ENCODE assay signal across 32 cellular contexts in the genomic region with DNA sequence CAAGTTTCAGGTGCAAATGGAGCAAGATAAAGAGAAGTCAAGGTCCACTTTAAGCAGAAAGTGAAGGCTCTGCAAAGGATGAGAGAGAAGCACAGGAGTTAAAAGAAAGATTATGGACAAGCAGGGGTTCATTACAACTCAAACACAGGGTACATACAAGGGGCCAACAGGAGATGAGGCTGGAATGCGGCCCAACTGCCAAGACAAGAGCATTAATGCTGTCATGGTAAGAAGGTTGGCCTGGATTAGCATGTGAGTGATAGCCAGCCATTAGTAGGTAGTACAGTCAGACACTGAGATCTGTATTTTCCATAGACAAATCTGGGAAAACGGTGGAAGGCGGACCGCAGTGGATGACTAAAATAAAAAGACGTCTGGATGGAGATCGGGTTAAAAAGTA.
"Had no signal": no experiment of that assay in that cellular context is flagged by ENCODE, and none has a peak within 500 bp of the region (broad histone marks: within the 10 kb centered on the region; RNA-seq: fewer than 3 reads in every experiment).

No MANE protein-coding gene starts in this region.

- H3K27ac ChIP-seq: epithelial cell of prostate, esophagus squamous epithelium, left ventricle myocardium inferior, pancreas, psoas muscle, sigmoid colon, tibial nerve had no signal

- H3K27me3 ChIP-seq: sigmoid colon, tibial nerve had no signal

- FAIRE-seq: endometrium, frontal cortex, islet of Langerhans, pancreas, urothelium cell line had no signal

- H3K27ac Mint-ChIP-seq: activated B cell treated with CpG ODN at 0.5 μM for 24 hours; activated CD4-positive, alpha-beta T cell treated with anti-CD3 and anti-CD28 coated beads for 36 hours; activated naive CD4-positive, alpha-beta T cell treated with anti-CD3 and anti-CD28 coated beads, Interleukin-2, amount 10 ng/mL, durations not matched to agents 7 days and 5 days; activated naive CD8-positive, alpha-beta T cell treated with anti-CD3 and anti-CD28 coated beads, Interleukin-2, amount 10 ng/mL, durations not matched to agents 7 days and 5 days; dendritic cell treated with granulocyte-macrophage colony-stimulating factor and Interleukin-4, amounts not matched to agents 40 ng/mL and 50 ng/mL, for 4 days; natural killer cell treated with Interleukin-12 subunit alpha and Interleukin-12 subunit beta and Interleukin-15 and Interleukin-18, amount 100 ng/mL, for 72 hours; T-helper 2 cell treated with Interferon-gamma antibody and Interleukin-4, amounts not matched to agents 5 μg/mL and 100 μg/mL, for 36 hours had no signal

- H3K36me3 Mint-ChIP-seq: activated naive CD4-positive, alpha-beta T cell treated with anti-CD3 and anti-CD28 coated beads, Interleukin-2, amount 10 ng/mL, durations not matched to agents 7 days and 5 days; natural killer cell treated with Interleukin-12 subunit alpha and Interleukin-12 subunit beta and Interleukin-15 and Interleukin-18, amount 100 ng/mL, for 72 hours had no signal

- H3K4me3 ChIP-seq: esophagus squamous epithelium, left ventricle myocardium inferior, lung, mucosa of descending colon, pancreas, psoas muscle, sigmoid colon, tibial nerve had no signal

- H3K9me3 ChIP-seq: esophagus squamous epithelium, left ventricle myocardium inferior, mucosa of descending colon, pancreas, psoas muscle, sigmoid colon, tibial nerve had no signal

- DNase-seq: activated B cell treated with CpG ODN at 0.5 μM for 24 hours; activated CD4-positive, alpha-beta T cell treated with anti-CD3 and anti-CD28 coated beads for 36 hours; activated CD4-positive, alpha-beta T cell treated with anti-CD3 and anti-CD28 coated beads, Interleukin-2, amount 50 U/mL, for 4 hours; activated CD8-positive, alpha-beta memory T cell treated with anti-CD3 and anti-CD28 coated beads for 24 hours; activated gamma-delta T cell; activated naive CD4-positive, alpha-beta T cell treated with anti-CD3 and anti-CD28 coated beads, Interleukin-2, amount 10 ng/mL, durations not matched to agents 7 days and 5 days; activated naive CD8-positive, alpha-beta T cell treated with anti-CD3 and anti-CD28 coated beads, Interleukin-2, amount 10 ng/mL, durations not matched to agents 7 days and 5 days; activated T-cell treated with anti-CD3 and anti-CD28 coated beads, Interleukin-2, amount 50 U/mL, for 1 hour; amniotic stem cell; caudate nucleus; effector CD4-positive, alpha-beta T cell; esophagus squamous epithelium; left ventricle myocardium inferior; mesendoderm; mucosa of descending colon; pancreas; psoas muscle; sigmoid colon; stimulated activated CD4-positive, alpha-beta T cell treated with anti-CD3 and anti-CD28 coated beads, Interleukin-15, amount 100 ng/mL, for 24 hours; stimulated activated CD4-positive, alpha-beta T cell treated with anti-CD3 and anti-CD28 coated beads, Interleukin-2, amount 100 ng/mL, for 24 hours; stimulated activated naive CD4-positive, alpha-beta T cell; T-helper 1 cell had no signal

- H3K27me3 Mint-ChIP-seq: activated B cell treated with CpG ODN at 0.5 μM for 24 hours; activated CD4-positive, alpha-beta T cell treated with anti-CD3 and anti-CD28 coated beads for 36 hours; activated naive CD4-positive, alpha-beta T cell treated with anti-CD3 and anti-CD28 coated beads, Interleukin-2, amount 10 ng/mL, durations not matched to agents 7 days and 5 days; activated naive CD8-positive, alpha-beta T cell treated with anti-CD3 and anti-CD28 coated beads, Interleukin-2, amount 10 ng/mL, durations not matched to agents 7 days and 5 days; dendritic cell treated with granulocyte-macrophage colony-stimulating factor and Interleukin-4, amounts not matched to agents 40 ng/mL and 50 ng/mL, for 4 days; natural killer cell treated with Interleukin-12 subunit alpha and Interleukin-12 subunit beta and Interleukin-15 and Interleukin-18, amount 100 ng/mL, for 72 hours had no signal

- H3K9me3 Mint-ChIP-seq: activated B cell treated with CpG ODN at 0.5 μM for 24 hours; natural killer cell treated with Interleukin-12 subunit alpha and Interleukin-12 subunit beta and Interleukin-15 and Interleukin-18, amount 100 ng/mL, for 72 hours had no signal

- H3K4me3 Mint-ChIP-seq: activated B cell treated with CpG ODN at 0.5 μM for 24 hours; activated CD4-positive, alpha-beta T cell treated with anti-CD3 and anti-CD28 coated beads for 36 hours; activated naive CD4-positive, alpha-beta T cell treated with anti-CD3 and anti-CD28 coated beads, Interleukin-2, amount 10 ng/mL, durations not matched to agents 7 days and 5 days; activated naive CD8-positive, alpha-beta T cell treated with anti-CD3 and anti-CD28 coated beads, Interleukin-2, amount 10 ng/mL, durations not matched to agents 7 days and 5 days; dendritic cell treated with granulocyte-macrophage colony-stimulating factor and Interleukin-4, amounts not matched to agents 40 ng/mL and 50 ng/mL, for 4 days; natural killer cell treated with Interleukin-12 subunit alpha and Interleukin-12 subunit beta and Interleukin-15 and Interleukin-18, amount 100 ng/mL, for 72 hours; T-helper 2 cell treated with Interferon-gamma antibody and Interleukin-4, amounts not matched to agents 5 μg/mL and 100 μg/mL, for 36 hours had no signal

- H3K36me3 ChIP-seq: left ventricle myocardium inferior, pancreas, sigmoid colon, tibial nerve had no signal

- ATAC-seq: activated CD4-positive, alpha-beta T cell treated with anti-CD3 and anti-CD28 coated beads for 36 hours; mucosa of descending colon; natural killer cell treated with Interleukin-12 subunit alpha and Interleukin-12 subunit beta and Interleukin-15 and Interleukin-18, amount 100 ng/mL, for 72 hours; pancreas; psoas muscle had no signal
